ENCODE assay signal across 1 cellular context in genomic region chr2:43426305-43427031, GRCh38.
TF ChIP-seq lines count a peak whose summit lies in the region.

No MANE protein-coding gene starts in this region.

TF ChIP-seq in GM12878, 131 proteins besides CTCF, POLR2A, EP300 and RAD21 (continued from another document and continues in another):
- no peak for TF ChIP-seq ZBTB40 (IDR thresholded peaks at IDR 0.05; ENCODE audit: borderline replicate concordance)
- TF ChIP-seq SIX5 (IDR thresholded peaks at IDR 0.05; ENCODE audit: low read depth, low read length, severe bottlenecking): no peak
- TF ChIP-seq IRF4 (IDR thresholded peaks at IDR 0.05; ENCODE audit: low read depth, low read length): peak; percentile 96
- TF ChIP-seq GABPA (IDR thresholded peaks at IDR 0.05; ENCODE audit: low read depth): peak; percentile 64; the same call in 1 of the 2 replicates
- TF ChIP-seq SIN3A (IDR thresholded peaks at IDR 0.05; ENCODE audit: low read depth, low read length): no peak
- 0 out of 2 replicates have a peak, but pooled peaks have one; percentile 73 for TF ChIP-seq STAT3 (IDR thresholded peaks at IDR 0.05; ENCODE audit: low read depth, low read length)
- TF ChIP-seq KAT2A (conservative IDR thresholded peaks at IDR 0.05; ENCODE audit: control insufficient read depth, low read depth, low read length): no peak
- TF ChIP-seq YY1 (IDR thresholded peaks at IDR 0.05; ENCODE audit: low read depth, low read length): peak; percentile 16; the same call in 1 of the 2 replicates
- TF ChIP-seq CEBPB (IDR thresholded peaks at IDR 0.05; ENCODE audit: borderline replicate concordance in 1 of 2, low read depth in 2 of 2, low read length in 2 of 2): peak in 1 of 2 experiments; percentile 91; a peak in 2 of 4 replicates
- peak; percentile 85 for TF ChIP-seq MEF2A (IDR thresholded peaks at IDR 0.05; ENCODE audit: insufficient read depth, low read depth, low read length)
- peak; percentile 69 for TF ChIP-seq RAD51 (IDR thresholded peaks at IDR 0.05)
- TF ChIP-seq JUNB (IDR thresholded peaks at IDR 0.05): peak; percentile 98
- TF ChIP-seq CHD4 (IDR thresholded peaks at IDR 0.05): no peak
- peak; percentile 86 for TF ChIP-seq MEF2B (IDR thresholded peaks at IDR 0.05; ENCODE audit: partially characterized antibody, poor library complexity, severe bottlenecking)
- TF ChIP-seq RCOR1 (conservative IDR thresholded peaks at IDR 0.05; ENCODE audit: low read depth, low read length): no peak; the same call in 1 of the 2 replicates
- TF ChIP-seq HCFC1 (IDR thresholded peaks at IDR 0.05; ENCODE audit: low read length): no peak
- no peak for TF ChIP-seq SMAD5 (IDR thresholded peaks at IDR 0.05; ENCODE audit: low read depth)
- peak; percentile 98 for TF ChIP-seq RUNX3 (IDR thresholded peaks at IDR 0.05; ENCODE audit: low read length)
- no peak for TF ChIP-seq ZZZ3 (IDR thresholded peaks at IDR 0.05; ENCODE audit: control insufficient read depth, insufficient read length, low read depth)
- TF ChIP-seq, protein P1, sequence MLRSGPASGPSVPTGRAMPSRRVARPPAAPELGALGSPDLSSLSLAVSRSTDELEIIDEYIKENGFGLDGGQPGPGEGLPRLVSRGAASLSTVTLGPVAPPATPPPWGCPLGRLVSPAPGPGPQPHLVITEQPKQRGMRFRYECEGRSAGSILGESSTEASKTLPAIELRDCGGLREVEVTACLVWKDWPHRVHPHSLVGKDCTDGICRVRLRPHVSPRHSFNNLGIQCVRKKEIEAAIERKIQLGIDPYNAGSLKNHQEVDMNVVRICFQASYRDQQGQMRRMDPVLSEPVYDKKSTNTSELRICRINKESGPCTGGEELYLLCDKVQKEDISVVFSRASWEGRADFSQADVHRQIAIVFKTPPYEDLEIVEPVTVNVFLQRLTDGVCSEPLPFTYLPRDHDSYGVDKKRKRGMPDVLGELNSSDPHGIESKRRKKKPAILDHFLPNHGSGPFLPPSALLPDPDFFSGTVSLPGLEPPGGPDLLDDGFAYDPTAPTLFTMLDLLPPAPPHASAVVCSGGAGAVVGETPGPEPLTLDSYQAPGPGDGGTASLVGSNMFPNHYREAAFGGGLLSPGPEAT (IDR thresholded peaks at IDR 0.05; ENCODE audit: low read depth): peak; percentile 91; the same call in 1 of the 2 replicates
- no peak for TF ChIP-seq REST (IDR thresholded peaks at IDR 0.05; ENCODE audit: low read depth, low read length)
- peak; percentile 15; the same call in 1 of the 2 replicates for TF ChIP-seq SMC3 (IDR thresholded peaks at IDR 0.05; ENCODE audit: borderline replicate concordance, low read length)
- no peak for TF ChIP-seq WRNIP1 (IDR thresholded peaks at IDR 0.05; ENCODE audit: borderline replicate concordance, low read depth, low read length)
- 0 out of 2 replicates have a peak, but pooled peaks have one; percentile 33 for TF ChIP-seq SMARCA5 (IDR thresholded peaks at IDR 0.05)
- TF ChIP-seq, protein P2, sequence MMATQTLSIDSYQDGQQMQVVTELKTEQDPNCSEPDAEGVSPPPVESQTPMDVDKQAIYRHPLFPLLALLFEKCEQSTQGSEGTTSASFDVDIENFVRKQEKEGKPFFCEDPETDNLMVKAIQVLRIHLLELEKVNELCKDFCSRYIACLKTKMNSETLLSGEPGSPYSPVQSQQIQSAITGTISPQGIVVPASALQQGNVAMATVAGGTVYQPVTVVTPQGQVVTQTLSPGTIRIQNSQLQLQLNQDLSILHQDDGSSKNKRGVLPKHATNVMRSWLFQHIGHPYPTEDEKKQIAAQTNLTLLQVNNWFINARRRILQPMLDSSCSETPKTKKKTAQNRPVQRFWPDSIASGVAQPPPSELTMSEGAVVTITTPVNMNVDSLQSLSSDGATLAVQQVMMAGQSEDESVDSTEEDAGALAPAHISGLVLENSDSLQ (IDR thresholded peaks at IDR 0.05): no peak
- no peak for TF ChIP-seq NFXL1 (IDR thresholded peaks at IDR 0.05; ENCODE audit: borderline replicate concordance)
- TF ChIP-seq MAX (IDR thresholded peaks at IDR 0.05; ENCODE audit: low read depth, low read length): no peak; the same call in 1 of the 2 replicates
- no peak for TF ChIP-seq BRCA1 (IDR thresholded peaks at IDR 0.05; ENCODE audit: low read depth, low read length)
- TF ChIP-seq DPF2 (IDR thresholded peaks at IDR 0.05): peak; percentile 99
- no peak for TF ChIP-seq FOXK2 (IDR thresholded peaks at IDR 0.05)
- no peak for TF ChIP-seq EZH2 (IDR thresholded peaks at IDR 0.05; ENCODE audit: borderline replicate concordance, control insufficient read depth, low read depth, low read length)
- TF ChIP-seq BCL3 (IDR thresholded peaks at IDR 0.05; ENCODE audit: borderline replicate concordance, insufficient read depth, low read depth, low read length, poor library complexity, severe bottlenecking): peak; percentile 92
- peak; percentile 76 for TF ChIP-seq CREB1 (IDR thresholded peaks at IDR 0.05; ENCODE audit: low read depth)
- peak; percentile 80 for TF ChIP-seq SMAD1 (IDR thresholded peaks at IDR 0.05; ENCODE audit: low read depth, partially characterized antibody)
- TF ChIP-seq NRF1 (conservative IDR thresholded peaks at IDR 0.05; ENCODE audit: low read depth, low read length): no peak
- no peak for TF ChIP-seq ZBTB11 (CRISPR knock-in tag; IDR thresholded peaks at IDR 0.05)
- TF ChIP-seq IKZF1 (conservative IDR thresholded peaks at IDR 0.05): peak; percentile 93
- no peak for TF ChIP-seq SREBF2 (IDR thresholded peaks at IDR 0.05; ENCODE audit: low read length)
- TF ChIP-seq TCF7 (IDR thresholded peaks at IDR 0.05; ENCODE audit: borderline replicate concordance): peak; percentile 96
- TF ChIP-seq, protein P3, sequence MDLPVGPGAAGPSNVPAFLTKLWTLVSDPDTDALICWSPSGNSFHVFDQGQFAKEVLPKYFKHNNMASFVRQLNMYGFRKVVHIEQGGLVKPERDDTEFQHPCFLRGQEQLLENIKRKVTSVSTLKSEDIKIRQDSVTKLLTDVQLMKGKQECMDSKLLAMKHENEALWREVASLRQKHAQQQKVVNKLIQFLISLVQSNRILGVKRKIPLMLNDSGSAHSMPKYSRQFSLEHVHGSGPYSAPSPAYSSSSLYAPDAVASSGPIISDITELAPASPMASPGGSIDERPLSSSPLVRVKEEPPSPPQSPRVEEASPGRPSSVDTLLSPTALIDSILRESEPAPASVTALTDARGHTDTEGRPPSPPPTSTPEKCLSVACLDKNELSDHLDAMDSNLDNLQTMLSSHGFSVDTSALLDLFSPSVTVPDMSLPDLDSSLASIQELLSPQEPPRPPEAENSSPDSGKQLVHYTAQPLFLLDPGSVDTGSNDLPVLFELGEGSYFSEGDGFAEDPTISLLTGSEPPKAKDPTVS (IDR thresholded peaks at IDR 0.05; ENCODE audit: low read depth, low read length): no peak
- no peak for TF ChIP-seq HDAC2 (IDR thresholded peaks at IDR 0.05)
- TF ChIP-seq KDM1A (IDR thresholded peaks at IDR 0.05; ENCODE audit: borderline replicate concordance): no peak
- TF ChIP-seq, protein P4, sequence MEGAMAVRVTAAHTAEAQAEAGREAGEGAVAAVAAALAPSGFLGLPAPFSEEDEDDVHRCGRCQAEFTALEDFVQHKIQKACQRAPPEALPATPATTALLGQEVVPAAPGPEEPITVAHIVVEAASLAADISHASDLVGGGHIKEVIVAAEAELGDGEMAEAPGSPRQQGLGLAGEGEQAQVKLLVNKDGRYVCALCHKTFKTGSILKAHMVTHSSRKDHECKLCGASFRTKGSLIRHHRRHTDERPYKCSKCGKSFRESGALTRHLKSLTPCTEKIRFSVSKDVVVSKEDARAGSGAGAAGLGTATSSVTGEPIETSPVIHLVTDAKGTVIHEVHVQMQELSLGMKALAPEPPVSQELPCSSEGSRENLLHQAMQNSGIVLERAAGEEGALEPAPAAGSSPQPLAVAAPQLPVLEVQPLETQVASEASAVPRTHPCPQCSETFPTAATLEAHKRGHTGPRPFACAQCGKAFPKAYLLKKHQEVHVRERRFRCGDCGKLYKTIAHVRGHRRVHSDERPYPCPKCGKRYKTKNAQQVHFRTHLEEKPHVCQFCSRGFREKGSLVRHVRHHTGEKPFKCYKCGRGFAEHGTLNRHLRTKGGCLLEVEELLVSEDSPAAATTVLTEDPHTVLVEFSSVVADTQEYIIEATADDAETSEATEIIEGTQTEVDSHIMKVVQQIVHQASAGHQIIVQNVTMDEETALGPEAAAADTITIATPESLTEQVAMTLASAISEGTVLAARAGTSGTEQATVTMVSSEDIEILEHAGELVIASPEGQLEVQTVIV (IDR thresholded peaks at IDR 0.05; ENCODE audit: borderline replicate concordance, partially characterized antibody): no peak
- peak; percentile 97; the same call in 2 of the 3 replicates for TF ChIP-seq POU2F2 (IDR thresholded peaks at IDR 0.05; ENCODE audit: borderline replicate concordance, low read depth, low read length)
- TF ChIP-seq HDGF (IDR thresholded peaks at IDR 0.05): no peak
